Comparison of ENCODE assay signal across 1 cellular context in genomic region chr19:19063183-19064097, GRCh38.
A peak's percentile ranks its signal among the peaks of the same experiment; 100 is the strongest.
TF ChIP-seq lines count a peak whose summit lies in the region.

SLC25A42 (plus strand) TSS chr19:19063994; CDS start chr19:19096125, 32,131 bp downstream.

TF ChIP-seq in HepG2, 621 proteins besides CTCF, POLR2A, EP300 and RAD21 (continued from another document and continues in another):
- peak; percentile 12; the same call in 1 of the 2 replicates for TF ChIP-seq ZNF574 (CRISPR knock-in tag; IDR thresholded peaks at IDR 0.05)
- no peak for TF ChIP-seq CCAR2 (optimal IDR thresholded peaks at IDR 0.05; ENCODE audit: low read depth, low read length)
- 0 out of 2 replicates have a peak, but pooled peaks have one; percentile 15 for TF ChIP-seq MYPOP (CRISPR knock-in tag; IDR thresholded peaks at IDR 0.05)
- peak; percentile 31; the same call in 1 of the 2 replicates for TF ChIP-seq FOXA3 (CRISPR knock-in tag; IDR thresholded peaks at IDR 0.05)
- no peak; the same call in 1 of the 2 replicates for TF ChIP-seq KDM5A (IDR thresholded peaks at IDR 0.05; ENCODE audit: borderline replicate concordance, low read length)
- 0 out of 2 replicates have a peak, but pooled peaks have one; percentile 14 for TF ChIP-seq ZNF143 (CRISPR knock-in tag; IDR thresholded peaks at IDR 0.05)
- no peak; the same call in 1 of the 2 replicates for TF ChIP-seq HMG20B (CRISPR knock-in tag; conservative IDR thresholded peaks at IDR 0.05)
- peak; percentile 15 for TF ChIP-seq YY1 (IDR thresholded peaks at IDR 0.05; ENCODE audit: insufficient read depth, insufficient replicate concordance, low read depth, low read length)
- no peak for TF ChIP-seq ZNF562 (CRISPR knock-in tag; IDR thresholded peaks at IDR 0.05; ENCODE audit: borderline replicate concordance)
- 0 out of 2 replicates have a peak, but pooled peaks have one; percentile 51 for TF ChIP-seq ZNF232 (CRISPR knock-in tag; IDR thresholded peaks at IDR 0.05; ENCODE audit: borderline replicate concordance)
- no peak for TF ChIP-seq ZNF605 (CRISPR knock-in tag; IDR thresholded peaks at IDR 0.05)
- no peak for TF ChIP-seq ESRRA (CRISPR knock-in tag; IDR thresholded peaks at IDR 0.05; ENCODE audit: low read depth)
- no peak for TF ChIP-seq PREB (CRISPR knock-in tag; IDR thresholded peaks at IDR 0.05)
- TF ChIP-seq SALL1 (CRISPR knock-in tag; IDR thresholded peaks at IDR 0.05), result peak; percentile 68
- peak; percentile 64 for TF ChIP-seq ZGPAT (CRISPR knock-in tag; IDR thresholded peaks at IDR 0.05)
- 0 out of 2 replicates have a peak, but pooled peaks have one; percentile 17 for TF ChIP-seq ZNF256 (CRISPR knock-in tag; conservative IDR thresholded peaks at IDR 0.05)
- TF ChIP-seq ZNF775 (CRISPR knock-in tag; IDR thresholded peaks at IDR 0.05; ENCODE audit: borderline replicate concordance), result 0 out of 2 replicates have a peak, but pooled peaks have one; percentile 64
- peak; percentile 19; the same call in 1 of the 2 replicates for TF ChIP-seq GMEB2 (CRISPR knock-in tag; IDR thresholded peaks at IDR 0.05; ENCODE audit: low read depth)
- no peak for TF ChIP-seq ZNF296 (CRISPR knock-in tag; conservative IDR thresholded peaks at IDR 0.05)
- peak; percentile 92 for TF ChIP-seq ZFP91 (CRISPR knock-in tag; IDR thresholded peaks at IDR 0.05; ENCODE audit: borderline replicate concordance)
- peak; percentile 38; the same call in 1 of the 2 replicates for TF ChIP-seq ZBTB7A (CRISPR knock-in tag; IDR thresholded peaks at IDR 0.05)
- peak; percentile 3 for TF ChIP-seq FOSL2 (CRISPR knock-in tag; IDR thresholded peaks at IDR 0.05)
- TF ChIP-seq ZBTB3 (CRISPR knock-in tag; IDR thresholded peaks at IDR 0.05; ENCODE audit: borderline replicate concordance, low read depth), result 0 out of 2 replicates have a peak, but pooled peaks have one; percentile 29
- TF ChIP-seq ZNF547 (CRISPR knock-in tag; IDR thresholded peaks at IDR 0.05), result peak; percentile 26; the same call in 1 of the 2 replicates
- TF ChIP-seq MED1 (CRISPR knock-in tag; IDR thresholded peaks at IDR 0.05), result peak; percentile 52
- TF ChIP-seq ZNF501 (CRISPR knock-in tag; IDR thresholded peaks at IDR 0.05), result peak; percentile 57; the same call in 1 of the 2 replicates
- TF ChIP-seq KLF12 (CRISPR knock-in tag; IDR thresholded peaks at IDR 0.05; ENCODE audit: borderline replicate concordance), result no peak
- peak; percentile 38; the same call in 1 of the 2 replicates for TF ChIP-seq BRD4 (CRISPR knock-in tag; IDR thresholded peaks at IDR 0.05)
- TF ChIP-seq ARNT2 (CRISPR knock-in tag; IDR thresholded peaks at IDR 0.05; ENCODE audit: low read depth), result peak; percentile 55; the same call in 1 of the 2 replicates
- TF ChIP-seq CENPX (CRISPR knock-in tag; IDR thresholded peaks at IDR 0.05), result no peak
- TF ChIP-seq ZNF124 (CRISPR knock-in tag; IDR thresholded peaks at IDR 0.05), result no peak
- TF ChIP-seq ATM (IDR thresholded peaks at IDR 0.05; ENCODE audit: borderline replicate concordance), result no peak
- TF ChIP-seq CEBPZ (IDR thresholded peaks at IDR 0.05; ENCODE audit: low read length), result peak; percentile 77; the same call in 1 of the 2 replicates
- TF ChIP-seq ZNF280B (CRISPR knock-in tag; IDR thresholded peaks at IDR 0.05; ENCODE audit: borderline replicate concordance), result peak; percentile 84; the same call in 1 of the 2 replicates
- TF ChIP-seq ZKSCAN1 (IDR thresholded peaks at IDR 0.05; ENCODE audit: low read length), result no peak
- no peak; the same call in 1 of the 2 replicates for TF ChIP-seq BCL3 (CRISPR knock-in tag; IDR thresholded peaks at IDR 0.05)
- peak; percentile 97 for TF ChIP-seq PBX2 (CRISPR knock-in tag; IDR thresholded peaks at IDR 0.05)
- TF ChIP-seq ZNF468 (CRISPR knock-in tag; IDR thresholded peaks at IDR 0.05), result no peak
- TF ChIP-seq THRA (CRISPR knock-in tag; IDR thresholded peaks at IDR 0.05; ENCODE audit: borderline replicate concordance), result peak; percentile 88; the same call in 1 of the 2 replicates
- TF ChIP-seq SMARCC2 (IDR thresholded peaks at IDR 0.05), result no peak
